15 cellular contexts compared by ENCODE assay signal in the genomic region with DNA sequence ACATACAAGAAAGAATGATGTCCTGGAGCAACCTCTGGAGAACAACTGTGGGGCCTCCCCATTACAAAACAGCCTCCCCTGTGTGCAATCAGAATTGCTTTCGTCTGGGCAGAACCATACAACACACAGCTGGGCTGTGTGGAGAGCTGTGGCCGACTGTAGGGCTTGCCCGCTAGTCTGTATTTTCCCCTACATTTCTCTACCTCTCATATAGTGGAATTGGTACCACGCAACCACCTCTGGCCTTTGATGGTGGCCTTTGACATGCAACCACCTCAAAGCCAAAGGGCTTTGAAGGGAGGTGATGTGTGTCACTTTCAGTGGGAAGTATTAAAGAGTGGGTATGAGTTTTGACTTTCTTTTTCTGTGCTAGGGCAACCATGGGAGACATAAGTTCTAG. TPM values are rescaled to one million over a fixed set of nuclear protein-coding genes. Genes with fewer than 3 reads are reported as not detected.
DNase-seq lines count a peak whose midpoint lies in the region; ATAC-seq lines count a peak whose summit lies in the region.
"Had no signal": no experiment of that assay in that cellular context is flagged by ENCODE, and none has a peak within 500 bp of the region (broad histone marks: within the 10 kb centered on the region; RNA-seq: fewer than 3 reads in every experiment).

No MANE protein-coding gene starts in this region.

- no peak overlapping the region for H3K27ac Mint-ChIP-seq in stimulated activated naive CD8-positive, alpha-beta T cell treated with anti-CD3 and anti-CD28 coated beads, Interleukin-15, amount 100 ng/mL, for 72 hours

- H3K4me3 Mint-ChIP-seq in stimulated activated naive CD8-positive, alpha-beta T cell treated with anti-CD3 and anti-CD28 coated beads, Interleukin-15, amount 100 ng/mL, for 72 hours = peak overlapping the region; percentile 41 to 54

- no peaks in the 10 kb centered on the region for H3K27me3 Mint-ChIP-seq in stimulated activated naive CD8-positive, alpha-beta T cell treated with anti-CD3 and anti-CD28 coated beads, Interleukin-15, amount 100 ng/mL, for 72 hours

- ATAC-seq in activated CD4-positive, CD25-positive, alpha-beta regulatory T cell treated with anti-CD3 and anti-CD28 coated beads, Interleukin-2, amount 50 U/mL, for 24 hours = peak; percentile 21 to 27
- ATAC-seq in left lobe of liver (no peak), GM19467 (IDR thresholded peaks at IDR 0.05; ENCODE audit: unreplicated experiment) (no peak)
- ATAC-seq in stimulated activated naive CD8-positive, alpha-beta T cell treated with anti-CD3 and anti-CD28 coated beads, Interleukin-15, amount 100 ng/mL, for 72 hours = peak; percentile 97

- H3K4me1 Mint-ChIP-seq in stimulated activated naive CD8-positive, alpha-beta T cell treated with anti-CD3 and anti-CD28 coated beads, Interleukin-15, amount 100 ng/mL, for 72 hours = peaks cover 22% of the 10 kb centered on the region

- no peak for DNase-seq in activated CD4-positive, CD25-positive, alpha-beta regulatory T cell treated with anti-CD3 and anti-CD28 coated beads, Interleukin-2, amount 50 U/mL, for 72 hours
- peak; percentile 47 for DNase-seq in stimulated activated CD4-positive, alpha-beta T cell treated with anti-CD3 and anti-CD28 coated beads, Interleukin-15, amount 100 ng/mL, for 24 hours
- DNase-seq in stimulated activated CD4-positive, alpha-beta T cell treated with anti-CD3 and anti-CD28 coated beads, Interleukin-4, amount 100 ng/mL, for 24 hours = no peak
- DNase-seq in left lobe of liver (ENCODE audit: low spot score) (peak; percentile 23), ecto neural progenitor cell (ENCODE audit: low spot score) (no peak)
- DNase-seq in stimulated activated naive CD8-positive, alpha-beta T cell treated with anti-CD3 and anti-CD28 coated beads, Interleukin-15, amount 100 ng/mL, for 72 hours = peak; percentile 43 to 62
- DNase-seq: EL, H7, MG63, NCI-H1092 treated with DMSO at 0.1 percent for 48 hours, NCI-H1694 treated with DMSO at 0.1 percent for 48 hours, NCI-H345, NCI-H526 treated with DMSO at 0.1 percent for 48 hours had no signal

- no peaks in the 10 kb centered on the region for H3K9me3 Mint-ChIP-seq in stimulated activated naive CD8-positive, alpha-beta T cell treated with anti-CD3 and anti-CD28 coated beads, Interleukin-15, amount 100 ng/mL, for 72 hours

RNA-seq across cellular contexts. Expression of gene GARRE1, which starts 34.0 kb away (rescaled TPM):
- total RNA-seq in left lobe of liver = 9.2 TPM

Comparison
In these comparisons a context has a peak if more than half of its experiments do, and no peak if none do; other contexts are left out.
1. DNase-seq: peak in stimulated activated CD4-positive, alpha-beta T cell treated with anti-CD3 and anti-CD28 coated beads, Interleukin-15, amount 100 ng/mL, for 24 hours (single experiment), left lobe of liver (single experiment) and stimulated activated naive CD8-positive, alpha-beta T cell treated with anti-CD3 and anti-CD28 coated beads, Interleukin-15, amount 100 ng/mL, for 72 hours (2 of 2); none in activated CD4-positive, CD25-positive, alpha-beta regulatory T cell treated with anti-CD3 and anti-CD28 coated beads, Interleukin-2, amount 50 U/mL, for 72 hours (single experiment), stimulated activated CD4-positive, alpha-beta T cell treated with anti-CD3 and anti-CD28 coated beads, Interleukin-4, amount 100 ng/mL, for 24 hours (single experiment) and ecto neural progenitor cell (single experiment).
2. ATAC-seq: peak in activated CD4-positive, CD25-positive, alpha-beta regulatory T cell treated with anti-CD3 and anti-CD28 coated beads, Interleukin-2, amount 50 U/mL, for 24 hours (2 of 2) and stimulated activated naive CD8-positive, alpha-beta T cell treated with anti-CD3 and anti-CD28 coated beads, Interleukin-15, amount 100 ng/mL, for 72 hours (single experiment); none in left lobe of liver (single experiment) and GM19467 (single experiment).